In the genomic region with DNA sequence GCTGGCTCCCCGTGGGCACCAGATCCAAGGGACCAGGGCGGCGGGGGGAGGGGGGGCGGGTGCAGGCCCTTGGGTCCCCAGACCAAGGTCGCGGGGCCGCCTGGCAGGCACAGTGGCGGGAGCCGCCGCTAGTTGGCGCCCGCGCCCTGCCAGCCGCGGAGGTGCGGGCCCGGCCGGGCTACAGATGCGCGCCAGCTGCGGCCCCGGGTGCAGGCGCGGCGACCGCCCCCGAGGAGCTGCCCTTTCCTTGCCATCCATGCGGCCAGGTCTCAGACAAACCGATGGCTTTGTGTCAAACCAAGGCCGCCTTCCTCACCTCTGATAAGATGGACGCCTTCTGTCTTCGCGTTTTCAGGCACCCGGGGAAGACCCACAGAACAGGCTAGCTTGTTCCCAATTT, we compare ENCODE assay signal across 8 cellular contexts. TPM values are rescaled to one million over a fixed set of nuclear protein-coding genes. Genes with fewer than 3 reads are reported as not detected.
A peak's percentile ranks its signal among the peaks of the same experiment; 100 is the strongest.
DNase-seq lines count a peak whose midpoint lies in the region; ATAC-seq and TF ChIP-seq lines count a peak whose summit lies in the region.

No MANE protein-coding gene starts in this region.

- H3K36me3 ChIP-seq in Panc1 (ENCODE audit: control insufficient read depth, insufficient read depth, low read length) (peaks cover 5% of the 10 kb centered on the region; the same call in 1 of the 2 replicates), right atrium auricular region (no peaks in the 10 kb centered on the region)

- in situ Hi-C loops in Panc1 (cut with HindIII; ENCODE audit: low pct_unique_long_range_greater_than_20kb, low sequenced_read_pairs) = no loop called here

- POLR2A ChIA-PET in Panc1 (lab: Charles Lee) = no interaction called here

- H3K4me1 ChIP-seq in Panc1 (ENCODE audit: control insufficient read depth, insufficient read depth, low read length) = no peaks in the 10 kb centered on the region
- peaks cover 0 to 41% of the 10 kb centered on the region in 2 donors for H3K4me1 ChIP-seq in right atrium auricular region

- H3K27me3 ChIP-seq in Panc1 (ENCODE audit: control insufficient read depth, insufficient read depth, low read length) = no peaks in the 10 kb centered on the region; the same call in 1 of the 2 replicates
- H3K27me3 ChIP-seq in right atrium auricular region = peaks cover 54 to 55% of the 10 kb centered on the region in 2 donors

- H3K4me3 ChIP-seq in Panc1 (ENCODE audit: low read depth in 2 of 2, low read length in 2 of 2) (peak overlapping the region; percentile 10 to 12; a peak in 2 of 4 replicates), right atrium auricular region (peak overlapping the region in 1 of 2 donors; percentile 36)

- DNase-seq in NCI-H82 (lab: John Stamatoyannopoulos, UW) (peak; percentile 59), NCI-H82 treated with DMSO at 0.1 percent for 48 hours (lab: John Stamatoyannopoulos, UW; ENCODE audit: unreplicated experiment) (no peak), Panc1 (ENCODE audit: low read depth, low spot score) (no peak), right atrium auricular region (ENCODE audit: low spot score) (no peak)
- peak in 3 of 4 experiments; percentile 24 to 61 (median 25) for DNase-seq in activated naive CD4-positive, alpha-beta T cell (lab: John Stamatoyannopoulos, UW)
- DNase-seq in stimulated activated CD4-positive, alpha-beta T cell treated with anti-CD3 and anti-CD28 coated beads, Interleukin-12 subunit alpha, Interleukin-12 subunit beta, amount 100 ng/mL, for 4 hours = peak; percentile 70

- TF ChIP-seq CTCF in Panc1 (IDR thresholded peaks at IDR 0.05) (peak; percentile 97), right atrium auricular region (IDR thresholded peaks at IDR 0.05) (peak; percentile 91 to 92)

- CTCF ChIA-PET in Panc1 (lab: Charles Lee) = interaction anchor here (0.7 to 1.2 kb wide), 2 partner anchors 13 to 169 kb away, joined by 3 read pairs; no protein-coding TSS in a partner anchor

- H3K9me3 ChIP-seq in Panc1 (ENCODE audit: control insufficient read depth, insufficient read depth, low read depth, low read length) (no peaks in the 10 kb centered on the region), right atrium auricular region (no peaks in the 10 kb centered on the region)

- intact Hi-C loops in Panc1 (cut with micrococcal nuclease; ENCODE audit: unreplicated experiment) = no loop called here

- no TSS peak for BruUV-seq in Panc1 (replicated peaks; lab: Mats Ljungman, UMichigan)

- ATAC-seq in Panc1 (peak; percentile 91), HG03025 (IDR thresholded peaks at IDR 0.05; ENCODE audit: low FRiP score, unreplicated experiment) (no peak), HG02840 (IDR thresholded peaks at IDR 0.05; ENCODE audit: low FRiP score, unreplicated experiment) (no peak)

- H3K27ac ChIP-seq in Panc1 (ENCODE audit: low read length) (no peak overlapping the region), right atrium auricular region (no peak overlapping the region)

RNA-seq across cellular contexts. Expression of gene RUNX3, which starts 2.2 kb away (rescaled TPM):
- total RNA-seq in Panc1 (2021; ENCODE audit: unreplicated experiment) = 0.10 TPM
- polyA plus RNA-seq in Panc1 (2012; ENCODE audit: insufficient read length) = 0.06 TPM
- 1 to 10 TPM in 1 of 2 donors, under 1 TPM in 1; 0.48 to 2.3 TPM for total RNA-seq in right atrium auricular region

Comparison
In these comparisons a context has a peak if more than half of its experiments do, and no peak if none do; other contexts are left out.
1. DNase-seq: peak in NCI-H82 (single experiment), activated naive CD4-positive, alpha-beta T cell (3 of 4) and stimulated activated CD4-positive, alpha-beta T cell treated with anti-CD3 and anti-CD28 coated beads, Interleukin-12 subunit alpha, Interleukin-12 subunit beta, amount 100 ng/mL, for 4 hours (single experiment); none in NCI-H82 treated with DMSO at 0.1 percent for 48 hours (single experiment), Panc1 (single experiment) and right atrium auricular region (single experiment).